26 cellular contexts compared by ENCODE assay signal in genomic region chr14:100668352-100668751, GRCh38. TPM values are rescaled to one million over a fixed set of nuclear protein-coding genes. Genes with fewer than 3 reads are reported as not detected.
"Had no signal": no experiment of that assay in that cellular context is flagged by ENCODE, and none has a peak within 500 bp of the region (broad histone marks: within the 10 kb centered on the region; RNA-seq: fewer than 3 reads in every experiment).

No MANE protein-coding gene starts in this region.

- DNase-seq: activated CD4-positive, alpha-beta T cell treated with anti-CD3 and anti-CD28 coated beads for 36 hours; activated CD4-positive, alpha-beta T cell treated with anti-CD3 and anti-CD28 coated beads, Interleukin-2, amount 50 U/mL, for 1 hour; activated CD8-positive, alpha-beta memory T cell treated with anti-CD3 and anti-CD28 coated beads, Interleukin-2, amount 50 U/mL, for 4 hours; activated CD8-positive, alpha-beta T cell treated with anti-CD3 and anti-CD28 coated beads for 36 hours; activated gamma-delta T cell treated with Interleukin-2 at 50 U/mL for 16 hours; activated naive CD4-positive, alpha-beta T cell treated with anti-CD3 and anti-CD28 coated beads, Interleukin-2, amount 10 ng/mL, durations not matched to agents 7 days and 5 days; activated naive CD8-positive, alpha-beta T cell treated with anti-CD3 and anti-CD28 coated beads for 36 hours; activated T-cell treated with anti-CD3 and anti-CD28 coated beads, Interleukin-2, amount 50 U/mL, for 72 hours; MG63; MV-4-11; NCI-H1092 treated with DMSO at 0.1 percent for 48 hours; NCI-H1417 treated with DMSO at 0.1 percent for 48 hours; NCI-H1694; NCI-H2029; NCI-H345; NCI-H510A; NCI-H526 treated with DMSO at 0.1 percent for 48 hours; NCI-H82; T-helper 1 cell had no signal

- H3K27me3 ChIP-seq: MG63 had no signal

- H3K9ac ChIP-seq: KMS-11 had no signal

- H3K4me3 ChIP-seq: MG63, SK-N-MC had no signal

- H3K4me2 ChIP-seq: KMS-11 had no signal

- H3K36me3 ChIP-seq: MG63 had no signal

- ATAC-seq: activated CD4-positive, alpha-beta T cell treated with anti-CD3 and anti-CD28 coated beads for 36 hours; activated CD8-positive, alpha-beta T cell treated with anti-CD3 and anti-CD28 coated beads for 36 hours; activated T-cell treated with anti-CD3 and anti-CD28 coated beads, Interleukin-2, amount 50 U/mL, for 72 hours had no signal

- H3K9me3 ChIP-seq: MG63 had no signal

- H3K27ac ChIP-seq: KMS-11, SK-N-MC, VCaP had no signal

RNA-seq across cellular contexts. Expression of gene DLK1, which starts 58.3 kb away (rescaled TPM):
- total RNA-seq: activated CD4-positive, alpha-beta T cell treated with anti-CD3 and anti-CD28 coated beads for 36 hours; activated CD8-positive, alpha-beta T cell treated with anti-CD3 and anti-CD28 coated beads for 36 hours; activated naive CD8-positive, alpha-beta T cell treated with anti-CD3 and anti-CD28 coated beads for 36 hours; activated T-cell treated with anti-CD3 and anti-CD28 coated beads, Interleukin-2, amount 50 U/mL, for 72 hours; activated T-helper 2 cell treated with anti-CD3 and anti-CD28 coated beads, Interferon-gamma antibody, Interleukin-2, Interleukin-4, amounts not matched to agents 10 μg/mL and 5 μg/mL and 100 μg/mL, durations not matched to agents 14 hours and 24 hours and 36 hours; OCI-LY7; RPMI7951; T-helper 2 cell treated with Interferon-gamma antibody and Interleukin-4, amounts not matched to agents 100 ng/mL and 5 ng/mL, for 36 hours had no signal
